In genomic region chr3:186042036-186042435, GRCh38 we compare ENCODE assay signal across 9 cellular contexts.
"Had no signal": no experiment of that assay in that cellular context is flagged by ENCODE, and none has a peak within 500 bp of the region (broad histone marks: within the 10 kb centered on the region; RNA-seq: fewer than 3 reads in every experiment).

No MANE protein-coding gene starts in this region.

- H2AFZ ChIP-seq: GM23248, GM23338 had no signal

- DNase-seq: GM23248, GOT3, H7, H9, HCEC 1CT, HFFc6 had no signal

- H3K9me3 Mint-ChIP-seq: GM23338 had no signal

- H3K4me2 ChIP-seq: GM23338 had no signal

- H3K4me1 ChIP-seq: HAP-1 had no signal

- FAIRE-seq: H54 had no signal

- H3K9me3 ChIP-seq: HAP-1 had no signal

- H3K27ac Mint-ChIP-seq: GM23338, H9, HFFc6 had no signal

- H3K27ac ChIP-seq: GM23248 had no signal

- H3K36me3 ChIP-seq: HAP-1 had no signal

- H3K9ac ChIP-seq: GM23248 had no signal

- H3K4me3 ChIP-seq: GM23248, GM23338, HAP-1 had no signal

- H3K4me3 Mint-ChIP-seq: GM23338, H9, HFFc6 had no signal
